In genomic region chr19:10486551-10486950, GRCh38 we compare ENCODE assay signal across 20 cellular contexts. TPM values are rescaled to one million over a fixed set of nuclear protein-coding genes. Genes with fewer than 3 reads are reported as not detected.
A peak's percentile ranks its signal among the peaks of the same experiment; 100 is the strongest.
DNase-seq lines count a peak whose midpoint lies in the region; ATAC-seq, FAIRE-seq and TF ChIP-seq lines count a peak whose summit lies in the region.
"Had no signal": no experiment of that assay in that cellular context is flagged by ENCODE, and none has a peak within 500 bp of the region (broad histone marks: within the 10 kb centered on the region; RNA-seq: fewer than 3 reads in every experiment).

No MANE protein-coding gene starts in this region.

- WGBS in HepG2 (ENCODE audit: low lambda C conversion rate), result 89% methylated on average over 11 of the region's 13 CpGs
- WGBS in right lobe of liver (ENCODE audit: insufficient coverage, low coverage, low lambda C conversion rate, missing lambda C conversion rate), result 39% methylated on average over 3 of the region's 13 CpGs

- intact Hi-C loops in HepG2 (cut with micrococcal nuclease; ENCODE audit: unreplicated experiment) (loop anchor here (2.0 kb wide), 1 partner anchor 16 kb away; the partner anchor contains the start of gene KEAP1), right lobe of liver (cut with DNase I) (no loop called here)

- TF ChIP-seq EP300 in HepG2 (IDR thresholded peaks at IDR 0.05; ENCODE audit: low read depth in 2 of 2, low read length in 2 of 2) (no peak), HepG2 (CRISPR knock-in tag; IDR thresholded peaks at IDR 0.05; ENCODE audit: borderline replicate concordance) (no peak)

- peak overlapping the region; percentile 67 for H3K27ac ChIP-seq in HepG2 (ENCODE audit: extremely low read length, insufficient read depth, low read length)
- H3K27ac ChIP-seq in right lobe of liver, result no peak overlapping the region
- H3K27ac ChIP-seq in cingulate gyrus (ENCODE audit: low read depth, low read length), result peak overlapping the region; percentile 19
- peak overlapping the region; percentile 68 for H3K27ac ChIP-seq in substantia nigra (ENCODE audit: low read depth, low read length, poor library complexity, severe bottlenecking)
- H3K27ac ChIP-seq: BLaER1 treated with 17β-estradiol and CSF1 and Interleukin-3, amounts not matched to agents 10 nM and 100 nM; HL-60 had no signal

- TF ChIP-seq RAD21 in HepG2 (CRISPR knock-in tag; IDR thresholded peaks at IDR 0.05), result no peak

- TF ChIP-seq POLR2A in HepG2 (IDR thresholded peaks at IDR 0.05; ENCODE audit: insufficient read depth in 1 of 2, low read depth in 2 of 2, low read length in 2 of 2) (no peak), right lobe of liver (IDR thresholded peaks at IDR 0.05) (no peak)

- H3K9me3 ChIP-seq in HepG2 (ENCODE audit: low read length), result no peaks in the 10 kb centered on the region
- H3K9me3 ChIP-seq in right lobe of liver, result no peaks in the 10 kb centered on the region
- H3K9me3 ChIP-seq: BLaER1 treated with 17β-estradiol and CSF1 and Interleukin-3, amounts not matched to agents 10 nM and 100 nM; HAP-1 had no signal

- peak overlapping the region; percentile 25; the same call in 1 of the 2 replicates for H3K4me2 ChIP-seq in HepG2 (ENCODE audit: low read depth, low read length)
- H3K4me2 ChIP-seq: BLaER1 treated with 17β-estradiol and CSF1 and Interleukin-3, amounts not matched to agents 10 nM and 100 nM had no signal

- peaks cover 28% of the 10 kb centered on the region for H3K4me1 ChIP-seq in HepG2 (ENCODE audit: insufficient read depth, low read length)
- no peaks in the 10 kb centered on the region for H3K4me1 ChIP-seq in right lobe of liver
- H3K4me1 ChIP-seq: HAP-1 had no signal

- POLR2A ChIA-PET in HepG2 (lab: Yijun Ruan, JAX), result no interaction called here

- TF ChIP-seq CTCF in HepG2 (CRISPR knock-in tag; IDR thresholded peaks at IDR 0.05), result no peak
- TF ChIP-seq CTCF in right lobe of liver (IDR thresholded peaks at IDR 0.05), result no peak

- in situ Hi-C loops in HepG2 (cut with HindIII; ENCODE audit: extremely low pct_ligation_motif_present, low pct_unique_long_range_greater_than_20kb), result no loop called here

- H2AFZ ChIP-seq in HepG2 (ENCODE audit: low read length), result no peak overlapping the region

- H3K36me3 ChIP-seq in HepG2 (replicated peaks in 1 of 2; ENCODE audit: control insufficient read depth in 1 of 2, insufficient read depth in 2 of 2, low read length in 2 of 2) (peaks cover 18 to 30% of the 10 kb centered on the region in 2 experiments), right lobe of liver (peaks cover 0 to 53% (median 28%) of the 10 kb centered on the region in 4 donors)

- no peak for FAIRE-seq in HepG2 (lab: Jason Lieb, UNC)
- FAIRE-seq: GM12878, GM18507, H1 had no signal

- H3K4me3 ChIP-seq in HepG2 (replicated peaks in 1 of 3; ENCODE audit: insufficient read depth in 1 of 3, low read depth in 2 of 3, low read length in 3 of 3) (no peak overlapping the region), right lobe of liver (no peak overlapping the region)
- H3K4me3 ChIP-seq: BLaER1 treated with 17β-estradiol and CSF1 and Interleukin-3, amounts not matched to agents 10 nM and 100 nM; GM12878; HAP-1 had no signal

- H3K79me2 ChIP-seq in HepG2 (ENCODE audit: insufficient read depth, low read length), result peaks cover 4% of the 10 kb centered on the region

- DNase-seq in HepG2 (ENCODE audit: low spot score) (no peak), right lobe of liver (no peak), myocyte (ENCODE audit: low read depth) (peak; percentile 49), substantia nigra (lab: John Stamatoyannopoulos, UW) (no peak), dermis blood vessel endothelial cell (no peak)
- DNase-seq in activated naive CD4-positive, alpha-beta T cell (lab: John Stamatoyannopoulos, UW), result no peak
- DNase-seq in activated CD4-positive, alpha-beta T cell treated with anti-CD3 and anti-CD28 coated beads for 1 hour, result no peak
- DNase-seq: 8988T; Calu3; CD4-positive, CD25-positive, alpha-beta regulatory T cell; DMS 273 treated with DMSO at 0.1 percent for 48 hours; HFFc6; IMR-90 had no signal

- ATAC-seq in HepG2, result peak; percentile 23
- no peak for ATAC-seq in right lobe of liver
- ATAC-seq: GM12878 had no signal

- H3K27me3 ChIP-seq in HepG2 (ENCODE audit: control insufficient read depth in 1 of 2, insufficient read depth in 2 of 2, low read length in 2 of 2) (no peaks in the 10 kb centered on the region), right lobe of liver (no peaks in the 10 kb centered on the region)
- H3K27me3 ChIP-seq: BLaER1 treated with 17β-estradiol and CSF1 and Interleukin-3, amounts not matched to agents 10 nM and 100 nM had no signal

- H3K9ac ChIP-seq in HepG2 (ENCODE audit: insufficient read depth, low read depth, low read length), result peak overlapping the region; percentile 29

- no TSS peak for BruUV-seq in HepG2 (replicated peaks; lab: Mats Ljungman, UMichigan)

- CTCF ChIA-PET in HepG2 (lab: Yijun Ruan, JAX; ENCODE audit: low intra/inter-chr PET ratio, low total read pairs), result no interaction called here

- no peaks in the 10 kb centered on the region for H4K20me1 ChIP-seq in HepG2 (ENCODE audit: insufficient read depth, low read length)

RNA-seq across cellular contexts. Expression of gene KEAP1, which starts 16.6 kb away (rescaled TPM):
- total RNA-seq in HepG2 (2016; rRNA removed; fragmentation: Illumina TruSeq; extraction: Trizol), result 72.9 and 75.5 TPM in 2 replicates
- 37.8 and 38.2 TPM in 2 replicates for total RNA-seq in HepG2 (2016; cell fraction: cytosol; rRNA removed; fragmentation: Illumina TruSeq; extraction: Trizol; ENCODE audit: low read depth)
- 60.9 and 73.7 TPM in 2 replicates for total RNA-seq in HepG2 (2016; cell fraction: insoluble cytoplasmic fraction; rRNA removed; fragmentation: Illumina TruSeq; extraction: Trizol)
- total RNA-seq in HepG2 (2016; cell fraction: membrane; rRNA removed; fragmentation: Illumina TruSeq; extraction: Trizol), result 75.5 and 78.9 TPM in 2 replicates
- 35.4 and 45.7 TPM in 2 replicates for total RNA-seq in HepG2 (2016; cell fraction: nucleus; rRNA removed; fragmentation: Illumina TruSeq; extraction: Trizol)
- polyA plus RNA-seq in HepG2 (2011; rRNA removed), result 56.7 and 72.4 TPM in 2 replicates
- 40.4 and 55.8 TPM in 2 replicates for polyA plus RNA-seq in HepG2 (2011; cell fraction: cytosol; rRNA removed)
- polyA plus RNA-seq in HepG2 (2011; cell fraction: nucleus; rRNA removed), result 51.5 and 70.2 TPM in 2 replicates
- 46.5 and 50.3 TPM in 2 replicates for polyA plus RNA-seq in HepG2 (2012)
- 24.3 and 29.7 TPM in 2 replicates for polyA plus RNA-seq in HepG2 (2016; cell fraction: cytosol; fragmentation: Illumina TruSeq; extraction: Trizol; ENCODE audit: low read depth)
- 71.7 and 84.0 TPM in 2 replicates for polyA plus RNA-seq in HepG2 (2016; cell fraction: insoluble cytoplasmic fraction; fragmentation: Illumina TruSeq; extraction: Trizol; ENCODE audit: low read depth)
- 56.3 and 60.2 TPM in 2 replicates for polyA plus RNA-seq in HepG2 (2016; cell fraction: membrane; fragmentation: Illumina TruSeq; extraction: Trizol; ENCODE audit: low read depth)
- 62.2 and 71.4 TPM in 2 replicates for polyA plus RNA-seq in HepG2 (2016; cell fraction: nucleus; fragmentation: Illumina TruSeq; extraction: Trizol; ENCODE audit: insufficient read depth, low read depth)
- polyA minus RNA-seq in HepG2 (2011; rRNA and poly(A)+ RNA removed; ENCODE audit: low replicate concordance), result 113 and 248 TPM in 2 replicates
- polyA minus RNA-seq in HepG2 (2011; cell fraction: cytosol; rRNA and poly(A)+ RNA removed), result 40.0 and 43.1 TPM in 2 replicates
- polyA minus RNA-seq in HepG2 (2011; cell fraction: nucleus; rRNA and poly(A)+ RNA removed), result 24.3 and 29.7 TPM in 2 replicates
- total RNA-seq in right lobe of liver, result 10 to 100 TPM; 36.7 to 60.7 (median 41.2) TPM
- 80.2 and 102 TPM in 2 replicates for total RNA-seq in myocyte
- polyA plus RNA-seq in myocyte (2012), result 86.3 TPM
- total RNA-seq in dermis blood vessel endothelial cell, result 125 and 147 TPM in 2 replicates

RNA-seq across cellular contexts. Expression of gene S1PR5, which starts 30.7 kb away (rescaled TPM):
- not detected in 2 replicates for total RNA-seq in HepG2 (2016; rRNA removed; fragmentation: Illumina TruSeq; extraction: Trizol)
- not detected in 2 replicates for total RNA-seq in HepG2 (2016; cell fraction: cytosol; rRNA removed; fragmentation: Illumina TruSeq; extraction: Trizol; ENCODE audit: low read depth)
- 0.09 TPM in 1 of 2 replicates, not detected in the other for total RNA-seq in HepG2 (2016; cell fraction: insoluble cytoplasmic fraction; rRNA removed; fragmentation: Illumina TruSeq; extraction: Trizol)
- not detected in 2 replicates for total RNA-seq in HepG2 (2016; cell fraction: membrane; rRNA removed; fragmentation: Illumina TruSeq; extraction: Trizol)
- total RNA-seq in HepG2 (2016; cell fraction: nucleus; rRNA removed; fragmentation: Illumina TruSeq; extraction: Trizol), result not detected in 2 replicates
- polyA plus RNA-seq in HepG2 (2011; rRNA removed), result 0.04 TPM in 1 of 2 replicates, not detected in the other
- polyA plus RNA-seq in HepG2 (2011; cell fraction: cytosol; rRNA removed), result 0.04 TPM in 1 of 2 replicates, not detected in the other
- polyA plus RNA-seq in HepG2 (2011; cell fraction: nucleus; rRNA removed), result not detected in 2 replicates
- not detected in 2 replicates for polyA plus RNA-seq in HepG2 (2012)
- not detected in 2 replicates for polyA plus RNA-seq in HepG2 (2016; cell fraction: cytosol; fragmentation: Illumina TruSeq; extraction: Trizol; ENCODE audit: low read depth)
- polyA plus RNA-seq in HepG2 (2016; cell fraction: insoluble cytoplasmic fraction; fragmentation: Illumina TruSeq; extraction: Trizol; ENCODE audit: low read depth), result not detected in 2 replicates
- polyA plus RNA-seq in HepG2 (2016; cell fraction: membrane; fragmentation: Illumina TruSeq; extraction: Trizol; ENCODE audit: low read depth), result not detected in 2 replicates
- not detected in 2 replicates for polyA plus RNA-seq in HepG2 (2016; cell fraction: nucleus; fragmentation: Illumina TruSeq; extraction: Trizol; ENCODE audit: insufficient read depth, low read depth)
- 0.72 TPM in 1 of 2 replicates, not detected in the other for polyA minus RNA-seq in HepG2 (2011; rRNA and poly(A)+ RNA removed; ENCODE audit: low replicate concordance)
- not detected in 2 replicates for polyA minus RNA-seq in HepG2 (2011; cell fraction: cytosol; rRNA and poly(A)+ RNA removed)
- not detected in 2 replicates for polyA minus RNA-seq in HepG2 (2011; cell fraction: nucleus; rRNA and poly(A)+ RNA removed)
- total RNA-seq in right lobe of liver, result under 1 TPM in 5 of 6 experiments, not detected in 1; 0.20 to 0.43 (median 0.35) TPM
- total RNA-seq in myocyte, result 0.21 and 1.1 TPM in 2 replicates
- polyA plus RNA-seq in myocyte (2012), result 0.09 TPM
- under 0.01 TPM in 1 of 2 replicates, not detected in the other for total RNA-seq in dermis blood vessel endothelial cell
- total RNA-seq: Calu3; CD4-positive, CD25-positive, alpha-beta regulatory T cell; GM12878 had no signal

RNA-seq across cellular contexts. Expression of gene ATG4D, which starts 57.2 kb away (rescaled TPM):
- total RNA-seq in HepG2 (2016; rRNA removed; fragmentation: Illumina TruSeq; extraction: Trizol), result 9.3 and 19.0 TPM in 2 replicates
- 20.9 and 26.1 TPM in 2 replicates for total RNA-seq in HepG2 (2016; cell fraction: cytosol; rRNA removed; fragmentation: Illumina TruSeq; extraction: Trizol; ENCODE audit: low read depth)
- total RNA-seq in HepG2 (2016; cell fraction: insoluble cytoplasmic fraction; rRNA removed; fragmentation: Illumina TruSeq; extraction: Trizol), result 8.3 and 18.7 TPM in 2 replicates
- 35.4 and 38.3 TPM in 2 replicates for total RNA-seq in HepG2 (2016; cell fraction: membrane; rRNA removed; fragmentation: Illumina TruSeq; extraction: Trizol)
- total RNA-seq in HepG2 (2016; cell fraction: nucleus; rRNA removed; fragmentation: Illumina TruSeq; extraction: Trizol), result 17.2 TPM in 2 replicates
- 17.8 and 22.9 TPM in 2 replicates for polyA plus RNA-seq in HepG2 (2011; rRNA removed)
- 16.1 and 23.3 TPM in 2 replicates for polyA plus RNA-seq in HepG2 (2011; cell fraction: cytosol; rRNA removed)
- 60.1 and 73.0 TPM in 2 replicates for polyA plus RNA-seq in HepG2 (2011; cell fraction: nucleus; rRNA removed)
- 16.8 and 18.5 TPM in 2 replicates for polyA plus RNA-seq in HepG2 (2012)
- 22.2 and 28.5 TPM in 2 replicates for polyA plus RNA-seq in HepG2 (2016; cell fraction: cytosol; fragmentation: Illumina TruSeq; extraction: Trizol; ENCODE audit: low read depth)
- polyA plus RNA-seq in HepG2 (2016; cell fraction: insoluble cytoplasmic fraction; fragmentation: Illumina TruSeq; extraction: Trizol; ENCODE audit: low read depth), result 11.1 and 14.6 TPM in 2 replicates
- 29.9 and 35.4 TPM in 2 replicates for polyA plus RNA-seq in HepG2 (2016; cell fraction: membrane; fragmentation: Illumina TruSeq; extraction: Trizol; ENCODE audit: low read depth)
- polyA plus RNA-seq in HepG2 (2016; cell fraction: nucleus; fragmentation: Illumina TruSeq; extraction: Trizol; ENCODE audit: insufficient read depth, low read depth), result 35.0 and 45.7 TPM in 2 replicates
- 33.4 and 51.6 TPM in 2 replicates for polyA minus RNA-seq in HepG2 (2011; rRNA and poly(A)+ RNA removed; ENCODE audit: low replicate concordance)
- 18.5 and 22.9 TPM in 2 replicates for polyA minus RNA-seq in HepG2 (2011; cell fraction: cytosol; rRNA and poly(A)+ RNA removed)
- 13.3 and 16.9 TPM in 2 replicates for polyA minus RNA-seq in HepG2 (2011; cell fraction: nucleus; rRNA and poly(A)+ RNA removed)
- total RNA-seq in right lobe of liver, result 10 to 100 TPM in 4 of 6 experiments, 1 to 10 TPM in 2; 8.1 to 19.7 (median 11.8) TPM
- 36.8 and 52.8 TPM in 2 replicates for total RNA-seq in myocyte
- polyA plus RNA-seq in myocyte (2012), result 33.2 TPM
- total RNA-seq in dermis blood vessel endothelial cell, result 9.5 and 12.6 TPM in 2 replicates

Comparison
In these comparisons a context has a peak if more than half of its experiments do, and no peak if none do; other contexts are left out.
1. H3K27ac ChIP-seq: peak in HepG2 (single experiment), cingulate gyrus (single experiment) and substantia nigra (single experiment); none in right lobe of liver (0 of 3).